ENCODE assay signal across 32 cellular contexts in the genomic region with DNA sequence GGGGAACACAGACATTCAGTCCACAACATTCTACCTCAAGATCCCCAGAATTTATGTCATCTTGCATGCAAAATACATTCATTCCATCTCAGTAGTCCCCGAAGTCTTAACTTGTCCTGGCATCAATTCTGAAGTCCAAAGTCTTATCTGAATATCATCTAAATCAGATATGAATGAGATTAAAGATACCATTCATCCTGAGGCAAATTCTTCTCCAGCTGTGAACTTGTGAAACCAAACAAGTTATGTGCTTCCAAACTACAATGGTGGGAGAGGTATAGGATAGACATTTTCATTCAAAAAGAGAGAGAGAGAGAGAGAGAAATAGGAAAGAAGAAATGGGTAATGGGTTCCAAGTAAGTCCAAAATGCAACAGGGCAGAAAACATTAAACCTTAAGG.
"Had no signal": no experiment of that assay in that cellular context is flagged by ENCODE, and none has a peak within 500 bp of the region (broad histone marks: within the 10 kb centered on the region; RNA-seq: fewer than 3 reads in every experiment).

No MANE protein-coding gene starts in this region.

- H3K4me1 ChIP-seq: adrenal gland, ascending aorta, body of pancreas, breast epithelium had no signal

- H3K9me3 ChIP-seq: adrenal gland, ascending aorta, body of pancreas, breast epithelium had no signal

- H3K4me3 ChIP-seq: adrenal gland, ascending aorta, body of pancreas, breast epithelium, cardiac muscle cell had no signal

- H3K36me3 ChIP-seq: adrenal gland, ascending aorta, brain microvascular endothelial cell, breast epithelium, cardiac muscle cell had no signal

- H3K27me3 ChIP-seq: adrenal gland, ascending aorta, body of pancreas, brain microvascular endothelial cell, breast epithelium, cardiac muscle cell had no signal

- FAIRE-seq: astrocyte, bronchial epithelial cell had no signal

- DNase-seq: activated effector memory CD4-positive, alpha-beta T cell treated with anti-CD3 and anti-CD28 coated beads, Interleukin-2, amount 50 U/mL, for 16 hours; activated effector memory CD4-positive, alpha-beta T cell treated with Interleukin-2 at 50 U/mL for 16 hours; activated gamma-delta T cell; activated gamma-delta T cell treated with Interleukin-2 at 50 U/mL for 16 hours; activated naive CD4-positive, alpha-beta T cell; activated naive CD4-positive, alpha-beta T cell treated with anti-CD3 and anti-CD28 coated beads for 36 hours; activated naive CD4-positive, alpha-beta T cell treated with anti-CD3 and anti-CD28 coated beads, Interleukin-2, amount 10 ng/mL, durations not matched to agents 7 days and 5 days; activated naive CD4-positive, alpha-beta T cell treated with anti-CD3 and anti-CD28 coated beads, Interleukin-2, amount 50 U/mL, for 16 hours; activated naive CD4-positive, alpha-beta T cell treated with Interleukin-2 at 50 U/mL for 16 hours; activated naive CD8-positive, alpha-beta T cell treated with anti-CD3 and anti-CD28 coated beads for 36 hours; activated naive CD8-positive, alpha-beta T cell treated with anti-CD3 and anti-CD28 coated beads, Interleukin-2, amount 10 ng/mL, durations not matched to agents 7 days and 5 days; activated naive CD8-positive, alpha-beta T cell treated with anti-CD3 and anti-CD28 coated beads, Interleukin-2, amount 50 U/mL, for 24 hours; activated T-cell treated with anti-CD3 and anti-CD28 coated beads, Interleukin-2, amount 50 U/mL, for 1 hour; activated T-cell treated with anti-CD3 and anti-CD28 coated beads, Interleukin-2, amount 50 U/mL, for 24 hours; activated T-cell treated with anti-CD3 and anti-CD28 coated beads, Interleukin-2, amount 50 U/mL, for 4 hours; activated T-cell treated with anti-CD3 and anti-CD28 coated beads, Interleukin-2, amount 50 U/mL, for 48 hours; activated T-cell treated with anti-CD3 and anti-CD28 coated beads, Interleukin-2, amount 50 U/mL, for 72 hours; adrenal gland; amniotic stem cell; amygdala; anterior cingulate cortex; aorta; body of pancreas; brain microvascular endothelial cell; caudate nucleus; central memory CD4-positive, alpha-beta T cell; cerebellar nuclear complex had no signal

- H3K27ac ChIP-seq: adrenal gland, ascending aorta, body of pancreas, brain microvascular endothelial cell, breast epithelium, cardiac muscle cell had no signal
